In the genomic region with DNA sequence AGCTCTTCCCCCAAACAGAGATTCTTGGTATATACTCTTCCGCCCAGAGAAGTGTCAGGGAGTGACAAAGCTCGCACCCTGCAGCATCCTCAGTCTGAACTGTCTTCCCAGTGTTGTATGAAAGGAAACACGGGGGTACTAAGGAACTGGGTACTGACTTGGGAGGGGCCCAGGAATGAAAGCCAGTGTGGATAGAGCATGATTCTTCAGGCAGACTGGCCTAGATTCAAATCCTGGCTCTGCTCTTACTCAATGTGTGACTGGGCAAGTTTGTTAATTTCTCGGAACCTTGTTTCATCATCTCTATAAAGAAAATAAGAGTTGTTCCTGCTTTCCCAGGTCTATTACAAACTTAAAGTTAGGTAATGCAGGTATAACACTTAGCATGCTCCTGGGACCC, we compare ENCODE assay signal across 18 cellular contexts.
DNase-seq lines count a peak whose midpoint lies in the region; ATAC-seq, FAIRE-seq and TF ChIP-seq lines count a peak whose summit lies in the region.
"Had no signal": no experiment of that assay in that cellular context is flagged by ENCODE, and none has a peak within 500 bp of the region (broad histone marks: within the 10 kb centered on the region; RNA-seq: fewer than 3 reads in every experiment).

No MANE protein-coding gene starts in this region.

- intact Hi-C loops in left ventricle myocardium inferior (cut with micrococcal nuclease) = no loop called here
- intact Hi-C loops in sigmoid colon (cut with DNase I) = loop anchor here (2.0 kb wide), 1 partner anchor 30 kb away; no protein-coding TSS in a partner anchor
- intact Hi-C loops in testis (cut with DNase I; ENCODE audit: low total_unique reads) = no loop called here

- H3K27me3 ChIP-seq in left ventricle myocardium inferior (ENCODE audit: low read depth) (peaks cover 10% of the 10 kb centered on the region), sigmoid colon (no peaks in the 10 kb centered on the region), testis (no peaks in the 10 kb centered on the region)
- H3K27me3 ChIP-seq: colonic mucosa had no signal

- H3K36me3 ChIP-seq in left ventricle myocardium inferior = no peaks in the 10 kb centered on the region
- no peaks in the 10 kb centered on the region for H3K36me3 ChIP-seq in sigmoid colon
- no peaks in the 10 kb centered on the region for H3K36me3 ChIP-seq in testis (ENCODE audit: low read depth, missing control alignments)
- H3K36me3 ChIP-seq: colonic mucosa, spleen, WERI-Rb-1 had no signal

- ATAC-seq in HG03025 (IDR thresholded peaks at IDR 0.05; ENCODE audit: low FRiP score, unreplicated experiment) (no peak), HG03520 (IDR thresholded peaks at IDR 0.05; ENCODE audit: unreplicated experiment) (no peak)
- ATAC-seq: GM12878; natural killer cell treated with Interleukin-12 subunit alpha and Interleukin-12 subunit beta and Interleukin-15 and Interleukin-18, amount 100 ng/mL, for 72 hours had no signal

- H3K27ac ChIP-seq in left ventricle myocardium inferior (replicated peaks) (peak overlapping the region; percentile 57), sigmoid colon (peak overlapping the region; percentile 64 to 77 (median 72)), testis (no peak overlapping the region)
- H3K27ac ChIP-seq: colonic mucosa, WERI-Rb-1 had no signal

- no peak for FAIRE-seq in RCC 7860 (lab: Jason Lieb, UNC)
- FAIRE-seq: GM12878, keratinocyte had no signal

- DNase-seq in AG09309 (ENCODE audit: low read depth) (peak; percentile 80), cardiac fibroblast (ENCODE audit: low read depth in 2 of 2) (peak; percentile 46 to 79), left ventricle myocardium inferior (no peak), sigmoid colon (peak; percentile 69), testis (no peak), RCC 7860 (ENCODE audit: low spot score) (no peak)
- DNase-seq: activated CD8-positive, alpha-beta memory T cell treated with anti-CD3 and anti-CD28 coated beads, Interleukin-2, amount 50 U/mL, for 48 hours; activated naive CD8-positive, alpha-beta T cell treated with anti-CD3 and anti-CD28 coated beads, Interleukin-2, amount 10 ng/mL, durations not matched to agents 7 days and 5 days; colonic mucosa; DMS79 treated with DMSO at 0.1 percent for 48 hours; NCI-H2227 treated with DMSO at 0.1 percent for 48 hours; spleen; WERI-Rb-1 had no signal

- TF ChIP-seq EP300 in sigmoid colon (IDR thresholded peaks at IDR 0.05) = peak in 2 of 4 donors; percentile 25 to 76

- TF ChIP-seq CTCF in AG09309 (IDR thresholded peaks at IDR 0.05; ENCODE audit: control insufficient read depth, insufficient read depth, low read depth, low read length, missing control alignments) = no peak
- no peak for TF ChIP-seq CTCF in cardiac fibroblast (IDR thresholded peaks at IDR 0.05; ENCODE audit: low read depth, low read length)
- no peak for TF ChIP-seq CTCF in left ventricle myocardium inferior (IDR thresholded peaks at IDR 0.05; ENCODE audit: borderline replicate concordance)
- TF ChIP-seq CTCF in sigmoid colon (IDR thresholded peaks at IDR 0.05) = no peak
- TF ChIP-seq CTCF in testis (IDR thresholded peaks at IDR 0.05) = no peak

- TF ChIP-seq POLR2A in sigmoid colon (IDR thresholded peaks at IDR 0.05) = no peak
- no peak for TF ChIP-seq POLR2A in testis (IDR thresholded peaks at IDR 0.05)

- H3K4me3 ChIP-seq in AG09309 (ENCODE audit: control insufficient read depth, low read depth, low read length) (no peak overlapping the region; the same call in 1 of the 2 replicates), cardiac fibroblast (replicated peaks in 1 of 2; ENCODE audit: low read depth in 2 of 2, low read length in 2 of 2) (no peak overlapping the region), left ventricle myocardium inferior (no peak overlapping the region), sigmoid colon (no peak overlapping the region), testis (no peak overlapping the region)
- H3K4me3 ChIP-seq: colonic mucosa, GM12878, spleen had no signal

- 78 to 85% methylated on average over 4 of the region's 4 CpGs for WGBS in sigmoid colon, 2 donors
- 79 to 82% methylated on average over 4 of the region's 4 CpGs for WGBS in testis, 2 donors

- H3K4me1 ChIP-seq in left ventricle myocardium inferior (no peaks in the 10 kb centered on the region), sigmoid colon (peaks cover 0 to 23% (median 21%) of the 10 kb centered on the region in 4 donors), testis (no peaks in the 10 kb centered on the region)
- H3K4me1 ChIP-seq: colonic mucosa, spleen had no signal

- H3K9me3 ChIP-seq in left ventricle myocardium inferior (replicated peaks) (no peaks in the 10 kb centered on the region), sigmoid colon (no peaks in the 10 kb centered on the region), testis (no peaks in the 10 kb centered on the region)
- H3K9me3 ChIP-seq: colonic mucosa, spleen had no signal

Comparison
In these comparisons a context has a peak if more than half of its experiments do, and no peak if none do; other contexts are left out.
1. DNase-seq: peak in AG09309 (single experiment), cardiac fibroblast (2 of 2) and sigmoid colon (single experiment); none in left ventricle myocardium inferior (single experiment), testis (single experiment) and RCC 7860 (single experiment).
2. H3K27ac ChIP-seq: peak in left ventricle myocardium inferior (single experiment) and sigmoid colon (4 of 4); none in testis (0 of 2).